ENCODE assay signal across 1 cellular context in the genomic region with DNA sequence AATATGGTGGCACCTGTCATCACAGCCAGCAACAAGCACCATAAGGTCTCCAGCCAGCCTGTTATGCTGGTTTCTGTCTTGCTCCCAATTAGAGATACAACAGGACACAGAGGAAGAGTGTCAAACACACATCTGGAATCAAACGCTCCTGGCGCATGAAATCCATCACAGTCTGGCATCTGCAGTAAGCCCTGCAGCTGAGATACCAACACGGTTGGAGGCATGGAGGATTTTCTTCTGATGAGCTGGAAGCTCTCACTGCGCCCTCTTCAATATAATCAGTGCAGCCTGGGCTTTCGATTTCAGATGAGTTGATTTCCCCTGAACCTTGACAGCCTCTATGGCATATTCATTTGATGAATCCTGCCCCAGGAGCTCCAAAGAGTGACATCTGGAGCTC.
TF ChIP-seq lines count a peak whose summit lies in the region.

No MANE protein-coding gene starts in this region.

TF ChIP-seq in HepG2, 621 proteins besides CTCF, POLR2A, EP300 and RAD21 (continued from another document):
- TF ChIP-seq, protein P1, sequence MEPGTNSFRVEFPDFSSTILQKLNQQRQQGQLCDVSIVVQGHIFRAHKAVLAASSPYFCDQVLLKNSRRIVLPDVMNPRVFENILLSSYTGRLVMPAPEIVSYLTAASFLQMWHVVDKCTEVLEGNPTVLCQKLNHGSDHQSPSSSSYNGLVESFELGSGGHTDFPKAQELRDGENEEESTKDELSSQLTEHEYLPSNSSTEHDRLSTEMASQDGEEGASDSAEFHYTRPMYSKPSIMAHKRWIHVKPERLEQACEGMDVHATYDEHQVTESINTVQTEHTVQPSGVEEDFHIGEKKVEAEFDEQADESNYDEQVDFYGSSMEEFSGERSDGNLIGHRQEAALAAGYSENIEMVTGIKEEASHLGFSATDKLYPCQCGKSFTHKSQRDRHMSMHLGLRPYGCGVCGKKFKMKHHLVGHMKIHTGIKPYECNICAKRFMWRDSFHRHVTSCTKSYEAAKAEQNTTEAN (CRISPR knock-in tag; conservative IDR thresholded peaks at IDR 0.05): no peak
- no peak for TF ChIP-seq TFAP4 (IDR thresholded peaks at IDR 0.05; ENCODE audit: borderline replicate concordance, low read depth)
- TF ChIP-seq DBP (CRISPR knock-in tag; IDR thresholded peaks at IDR 0.05; ENCODE audit: not compliant biosample characterization): no peak
- TF ChIP-seq KDM6A (CRISPR knock-in tag; IDR thresholded peaks at IDR 0.05; ENCODE audit: low read depth): no peak
- no peak for TF ChIP-seq ZFP36L1 (CRISPR knock-in tag; IDR thresholded peaks at IDR 0.05)
- TF ChIP-seq NCOA5 (CRISPR knock-in tag; IDR thresholded peaks at IDR 0.05): no peak
